ENCODE assay signal across 13 cellular contexts in genomic region chr11:110818032-110818687, GRCh38.
DNase-seq lines count a peak whose midpoint lies in the region; ATAC-seq and TF ChIP-seq lines count a peak whose summit lies in the region.
"Had no signal": no experiment of that assay in that cellular context is flagged by ENCODE, and none has a peak within 500 bp of the region (broad histone marks: within the 10 kb centered on the region; RNA-seq: fewer than 3 reads in every experiment).

No MANE protein-coding gene starts in this region.

- H3K4me1 ChIP-seq in foreskin keratinocyte (no peaks in the 10 kb centered on the region), A673 (ENCODE audit: insufficient read depth, low read length, poor library complexity, severe bottlenecking) (no peaks in the 10 kb centered on the region)

- H3K9me3 ChIP-seq in A673 (ENCODE audit: low read depth, low read length, poor library complexity, severe bottlenecking) = peaks cover 8% of the 10 kb centered on the region

- H3K27ac ChIP-seq in foreskin keratinocyte = no peak overlapping the region
- no peak overlapping the region for H3K27ac ChIP-seq in A673 (ENCODE audit: low read depth, low read length, poor library complexity, severe bottlenecking)

- DNase-seq in EH (ENCODE audit: low read depth) = peak; percentile 44
- DNase-seq in HT-29 (ENCODE audit: low spot score) = peak; percentile 7
- peak; percentile 45 to 48 for DNase-seq in activated T-cell treated with anti-CD3 and anti-CD28 coated beads, Interleukin-2, amount 50 U/mL, for 48 hours
- DNase-seq in foreskin keratinocyte = peak; percentile 56 to 78
- DNase-seq in A673 (ENCODE audit: low spot score) = no peak
- DNase-seq: activated CD4-positive, alpha-beta T cell treated with anti-CD3 and anti-CD28 coated beads, Interleukin-2, amount 50 U/mL, for 4 hours; amygdala; CD4-positive, alpha-beta T cell; occipital lobe had no signal

- no peak overlapping the region for H3K4me3 ChIP-seq in A673 (ENCODE audit: low read depth, low read length, poor library complexity, severe bottlenecking)

- intact Hi-C loops in A673 (cut with micrococcal nuclease; ENCODE audit: unreplicated experiment) = no loop called here

- no peak for TF ChIP-seq CTCF in foreskin keratinocyte (conservative IDR thresholded peaks at IDR 0.05)
- TF ChIP-seq CTCF in A673 (conservative IDR thresholded peaks at IDR 0.05; ENCODE audit: low read depth, low read length) = no peak

- H3K27me3 ChIP-seq in foreskin keratinocyte (no peaks in the 10 kb centered on the region), A673 (replicated peaks; ENCODE audit: insufficient read depth, low read depth, low read length, poor library complexity) (no peaks in the 10 kb centered on the region)

- CTCF ChIA-PET in A673 (lab: Charles Lee) = interaction anchor here (0.5 kb wide), 1 partner anchor 464 kb away, joined by 5 read pairs; no protein-coding TSS in a partner anchor

- POLR2A ChIA-PET in A673 (lab: Charles Lee; ENCODE audit: low non-redundant PET) = no interaction called here

- H3K36me3 ChIP-seq in A673 (ENCODE audit: insufficient read depth, low read length, poor library complexity, severe bottlenecking) = no peaks in the 10 kb centered on the region

- ATAC-seq in foreskin keratinocyte = peak; percentile 94
- ATAC-seq in GM21619 (IDR thresholded peaks at IDR 0.05; ENCODE audit: unreplicated experiment) = no peak
- no peak for ATAC-seq in GM18861 (IDR thresholded peaks at IDR 0.05; ENCODE audit: unreplicated experiment)
- ATAC-seq in HG03378 (IDR thresholded peaks at IDR 0.05; ENCODE audit: unreplicated experiment) = no peak
- ATAC-seq: stimulated activated memory B cell treated with anti-CD40 and anti-IgM and Interleukin-4, amounts not matched to agents 10 μg/mL and 1 μg/mL and 100 μg/mL, for 72 hours had no signal

- no TSS peak for BruUV-seq in A673 (replicated peaks; lab: Mats Ljungman, UMichigan)
